In genomic region chr1:10951977-10952376, GRCh38 we compare ENCODE assay signal across 27 cellular contexts.
"Had no signal": no experiment of that assay in that cellular context is flagged by ENCODE, and none has a peak within 500 bp of the region (broad histone marks: within the 10 kb centered on the region; RNA-seq: fewer than 3 reads in every experiment).

No MANE protein-coding gene starts in this region.

- H3K4me1 ChIP-seq: ascending aorta had no signal

- H3K4me3 ChIP-seq: ascending aorta had no signal

- H3K36me3 ChIP-seq: ascending aorta, WERI-Rb-1 had no signal

- FAIRE-seq: bronchial epithelial cell had no signal

- DNase-seq: activated CD4-positive, alpha-beta memory T cell treated with anti-CD3 and anti-CD28 coated beads, Interleukin-2, amount 10 ng/mL, durations not matched to agents 7 days and 5 days; activated CD4-positive, alpha-beta T cell treated with anti-CD3 and anti-CD28 coated beads for 1 hour; activated CD4-positive, alpha-beta T cell treated with anti-CD3 and anti-CD28 coated beads for 36 hours; activated CD4-positive, alpha-beta T cell treated with anti-CD3 and anti-CD28 coated beads for 48 hours; activated CD4-positive, alpha-beta T cell treated with anti-CD3 and anti-CD28 coated beads, Interleukin-2, amount 10 ng/mL, durations not matched to agents 7 days and 5 days; activated CD4-positive, alpha-beta T cell treated with anti-CD3 and anti-CD28 coated beads, Interleukin-2, amount 50 U/mL, for 48 hours; activated CD4-positive, CD25-positive, alpha-beta regulatory T cell; activated CD8-positive, alpha-beta memory T cell treated with anti-CD3 and anti-CD28 coated beads for 24 hours; activated CD8-positive, alpha-beta memory T cell treated with anti-CD3 and anti-CD28 coated beads, Interleukin-2, amount 10 ng/mL, durations not matched to agents 7 days and 5 days; activated CD8-positive, alpha-beta memory T cell treated with anti-CD3 and anti-CD28 coated beads, Interleukin-2, amount 50 U/mL, for 48 hours; activated CD8-positive, alpha-beta T cell treated with anti-CD3 and anti-CD28 coated beads, Interleukin-2, amount 10 ng/mL, durations not matched to agents 7 days and 5 days; activated effector memory CD4-positive, alpha-beta T cell treated with Interleukin-2 at 50 U/mL for 16 hours; activated gamma-delta T cell; activated naive CD4-positive, alpha-beta T cell treated with anti-CD3 and anti-CD28 coated beads, Interleukin-2, amount 10 ng/mL, durations not matched to agents 7 days and 5 days; activated naive CD4-positive, alpha-beta T cell treated with Interleukin-2 at 50 U/mL for 16 hours; activated naive CD8-positive, alpha-beta T cell treated with anti-CD3 and anti-CD28 coated beads, Interleukin-2, amount 10 ng/mL, durations not matched to agents 7 days and 5 days; activated naive CD8-positive, alpha-beta T cell treated with anti-CD3 and anti-CD28 coated beads, Interleukin-2, amount 50 U/mL, for 24 hours; activated T-cell treated with anti-CD3 and anti-CD28 coated beads, Interleukin-2, amount 50 U/mL, for 24 hours; activated T-cell treated with anti-CD3 and anti-CD28 coated beads, Interleukin-2, amount 50 U/mL, for 48 hours; amygdala; cerebellar nuclear complex; T-helper 1 cell; T-helper 2 cell; T-helper 9 cell; WERI-Rb-1 had no signal

- H3K27ac ChIP-seq: ascending aorta, WERI-Rb-1 had no signal

- H3K27me3 ChIP-seq: ascending aorta had no signal
